2 cellular contexts compared by ENCODE assay signal in the genomic region with DNA sequence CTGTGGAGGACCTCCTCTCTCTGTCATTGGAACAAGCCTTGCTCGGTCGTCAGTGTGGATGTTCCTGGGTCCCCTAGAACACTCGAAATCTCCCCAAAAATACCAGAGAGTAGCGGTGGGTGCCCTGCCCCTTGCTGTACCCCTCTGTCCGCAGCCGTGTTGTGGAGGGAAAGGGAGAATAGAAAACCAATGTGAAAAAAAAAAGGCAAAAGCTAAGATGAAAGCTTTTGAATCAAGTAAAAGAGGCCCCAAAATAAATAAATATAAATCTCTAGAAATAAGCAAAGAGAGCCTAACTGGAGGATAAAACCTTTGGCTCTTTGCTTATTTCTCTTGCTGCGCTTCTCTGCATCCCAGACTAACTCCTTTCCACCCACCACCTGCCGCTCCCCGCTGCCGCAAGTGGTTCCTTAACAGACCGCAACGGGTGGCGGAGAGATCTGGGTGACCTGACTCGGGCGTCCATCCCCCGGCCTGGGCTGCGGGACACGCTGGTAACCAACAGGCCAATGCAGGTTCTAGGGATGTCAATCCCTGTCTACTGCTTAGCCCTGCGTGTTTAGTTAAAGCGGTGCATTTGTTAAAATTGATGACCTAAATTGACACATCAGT.
TF ChIP-seq lines count a peak whose summit lies in the region.

No MANE protein-coding gene starts in this region.

TF ChIP-seq in HEK293, 187 proteins besides CTCF, POLR2A, EP300 and RAD21 (continued from another document and continues in another):
- TF ChIP-seq ZNF335 (tag by site-specific recombination; conservative IDR thresholded peaks at IDR 0.05) (peak; percentile 98), ZNF747 (tag by site-specific recombination; IDR thresholded peaks at IDR 0.05) (no peak), ZNF785 (tag by site-specific recombination; IDR thresholded peaks at IDR 0.05) (no peak), ZFHX2 (tag by site-specific recombination; conservative IDR thresholded peaks at IDR 0.05) (peak; percentile 18; the same call in 1 of the 2 replicates), YY1 (tag by site-specific recombination; IDR thresholded peaks at IDR 0.05) (no peak), ZNF24 (tag by site-specific recombination; IDR thresholded peaks at IDR 0.05) (no peak), IKZF3 (tag by site-specific recombination; IDR thresholded peaks at IDR 0.05) (no peak), ZNF555 (tag by site-specific recombination; conservative IDR thresholded peaks at IDR 0.05) (no peak), ZNF600 (tag by site-specific recombination; IDR thresholded peaks at IDR 0.05) (peak; percentile 83), ZNF660 (tag by site-specific recombination; IDR thresholded peaks at IDR 0.05) (no peak), ZIC2 (tag by site-specific recombination; IDR thresholded peaks at IDR 0.05) (peak; percentile 38; the same call in 1 of the 2 replicates), ZNF585B (tag by site-specific recombination; IDR thresholded peaks at IDR 0.05) (no peak), ZNF529 (tag by site-specific recombination; IDR thresholded peaks at IDR 0.05; ENCODE audit: insufficient replicate concordance) (no peak), ZNF214 (tag by site-specific recombination; IDR thresholded peaks at IDR 0.05; ENCODE audit: borderline replicate concordance) (no peak), ZNF140 (tag by site-specific recombination; IDR thresholded peaks at IDR 0.05) (no peak)
- TF ChIP-seq, protein P1, sequence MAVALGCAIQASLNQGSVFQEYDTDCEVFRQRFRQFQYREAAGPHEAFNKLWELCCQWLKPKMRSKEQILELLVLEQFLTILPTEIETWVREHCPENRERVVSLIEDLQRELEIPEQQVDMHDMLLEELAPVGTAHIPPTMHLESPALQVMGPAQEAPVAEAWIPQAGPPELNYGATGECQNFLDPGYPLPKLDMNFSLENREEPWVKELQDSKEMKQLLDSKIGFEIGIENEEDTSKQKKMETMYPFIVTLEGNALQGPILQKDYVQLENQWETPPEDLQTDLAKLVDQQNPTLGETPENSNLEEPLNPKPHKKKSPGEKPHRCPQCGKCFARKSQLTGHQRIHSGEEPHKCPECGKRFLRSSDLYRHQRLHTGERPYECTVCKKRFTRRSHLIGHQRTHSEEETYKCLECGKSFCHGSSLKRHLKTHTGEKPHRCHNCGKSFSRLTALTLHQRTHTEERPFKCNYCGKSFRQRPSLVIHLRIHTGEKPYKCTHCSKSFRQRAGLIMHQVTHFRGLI (tag by site-specific recombination; IDR thresholded peaks at IDR 0.05) = no peak
- TF ChIP-seq, protein P2, sequence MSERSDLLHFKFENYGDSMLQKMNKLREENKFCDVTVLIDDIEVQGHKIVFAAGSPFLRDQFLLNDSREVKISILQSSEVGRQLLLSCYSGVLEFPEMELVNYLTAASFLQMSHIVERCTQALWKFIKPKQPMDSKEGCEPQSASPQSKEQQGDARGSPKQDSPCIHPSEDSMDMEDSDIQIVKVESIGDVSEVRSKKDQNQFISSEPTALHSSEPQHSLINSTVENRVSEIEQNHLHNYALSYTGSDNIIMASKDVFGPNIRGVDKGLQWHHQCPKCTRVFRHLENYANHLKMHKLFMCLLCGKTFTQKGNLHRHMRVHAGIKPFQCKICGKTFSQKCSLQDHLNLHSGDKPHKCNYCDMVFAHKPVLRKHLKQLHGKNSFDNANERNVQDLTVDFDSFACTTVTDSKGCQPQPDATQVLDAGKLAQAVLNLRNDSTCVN (tag by site-specific recombination; optimal IDR thresholded peaks at IDR 0.05) = peak; percentile 8
- TF ChIP-seq, protein P3, sequence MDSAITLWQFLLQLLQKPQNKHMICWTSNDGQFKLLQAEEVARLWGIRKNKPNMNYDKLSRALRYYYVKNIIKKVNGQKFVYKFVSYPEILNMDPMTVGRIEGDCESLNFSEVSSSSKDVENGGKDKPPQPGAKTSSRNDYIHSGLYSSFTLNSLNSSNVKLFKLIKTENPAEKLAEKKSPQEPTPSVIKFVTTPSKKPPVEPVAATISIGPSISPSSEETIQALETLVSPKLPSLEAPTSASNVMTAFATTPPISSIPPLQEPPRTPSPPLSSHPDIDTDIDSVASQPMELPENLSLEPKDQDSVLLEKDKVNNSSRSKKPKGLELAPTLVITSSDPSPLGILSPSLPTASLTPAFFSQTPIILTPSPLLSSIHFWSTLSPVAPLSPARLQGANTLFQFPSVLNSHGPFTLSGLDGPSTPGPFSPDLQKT (IDR thresholded peaks at IDR 0.05; ENCODE audit: borderline replicate concordance, low read depth, low read length) = no peak
- TF ChIP-seq, protein P4, sequence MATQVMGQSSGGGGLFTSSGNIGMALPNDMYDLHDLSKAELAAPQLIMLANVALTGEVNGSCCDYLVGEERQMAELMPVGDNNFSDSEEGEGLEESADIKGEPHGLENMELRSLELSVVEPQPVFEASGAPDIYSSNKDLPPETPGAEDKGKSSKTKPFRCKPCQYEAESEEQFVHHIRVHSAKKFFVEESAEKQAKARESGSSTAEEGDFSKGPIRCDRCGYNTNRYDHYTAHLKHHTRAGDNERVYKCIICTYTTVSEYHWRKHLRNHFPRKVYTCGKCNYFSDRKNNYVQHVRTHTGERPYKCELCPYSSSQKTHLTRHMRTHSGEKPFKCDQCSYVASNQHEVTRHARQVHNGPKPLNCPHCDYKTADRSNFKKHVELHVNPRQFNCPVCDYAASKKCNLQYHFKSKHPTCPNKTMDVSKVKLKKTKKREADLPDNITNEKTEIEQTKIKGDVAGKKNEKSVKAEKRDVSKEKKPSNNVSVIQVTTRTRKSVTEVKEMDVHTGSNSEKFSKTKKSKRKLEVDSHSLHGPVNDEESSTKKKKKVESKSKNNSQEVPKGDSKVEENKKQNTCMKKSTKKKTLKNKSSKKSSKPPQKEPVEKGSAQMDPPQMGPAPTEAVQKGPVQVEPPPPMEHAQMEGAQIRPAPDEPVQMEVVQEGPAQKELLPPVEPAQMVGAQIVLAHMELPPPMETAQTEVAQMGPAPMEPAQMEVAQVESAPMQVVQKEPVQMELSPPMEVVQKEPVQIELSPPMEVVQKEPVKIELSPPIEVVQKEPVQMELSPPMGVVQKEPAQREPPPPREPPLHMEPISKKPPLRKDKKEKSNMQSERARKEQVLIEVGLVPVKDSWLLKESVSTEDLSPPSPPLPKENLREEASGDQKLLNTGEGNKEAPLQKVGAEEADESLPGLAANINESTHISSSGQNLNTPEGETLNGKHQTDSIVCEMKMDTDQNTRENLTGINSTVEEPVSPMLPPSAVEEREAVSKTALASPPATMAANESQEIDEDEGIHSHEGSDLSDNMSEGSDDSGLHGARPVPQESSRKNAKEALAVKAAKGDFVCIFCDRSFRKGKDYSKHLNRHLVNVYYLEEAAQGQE (tag by site-specific recombination; IDR thresholded peaks at IDR 0.05) = no peak

TF ChIP-seq in GM12878, 131 proteins besides CTCF, POLR2A, EP300 and RAD21 (continued from another document):
- TF ChIP-seq, protein P5, sequence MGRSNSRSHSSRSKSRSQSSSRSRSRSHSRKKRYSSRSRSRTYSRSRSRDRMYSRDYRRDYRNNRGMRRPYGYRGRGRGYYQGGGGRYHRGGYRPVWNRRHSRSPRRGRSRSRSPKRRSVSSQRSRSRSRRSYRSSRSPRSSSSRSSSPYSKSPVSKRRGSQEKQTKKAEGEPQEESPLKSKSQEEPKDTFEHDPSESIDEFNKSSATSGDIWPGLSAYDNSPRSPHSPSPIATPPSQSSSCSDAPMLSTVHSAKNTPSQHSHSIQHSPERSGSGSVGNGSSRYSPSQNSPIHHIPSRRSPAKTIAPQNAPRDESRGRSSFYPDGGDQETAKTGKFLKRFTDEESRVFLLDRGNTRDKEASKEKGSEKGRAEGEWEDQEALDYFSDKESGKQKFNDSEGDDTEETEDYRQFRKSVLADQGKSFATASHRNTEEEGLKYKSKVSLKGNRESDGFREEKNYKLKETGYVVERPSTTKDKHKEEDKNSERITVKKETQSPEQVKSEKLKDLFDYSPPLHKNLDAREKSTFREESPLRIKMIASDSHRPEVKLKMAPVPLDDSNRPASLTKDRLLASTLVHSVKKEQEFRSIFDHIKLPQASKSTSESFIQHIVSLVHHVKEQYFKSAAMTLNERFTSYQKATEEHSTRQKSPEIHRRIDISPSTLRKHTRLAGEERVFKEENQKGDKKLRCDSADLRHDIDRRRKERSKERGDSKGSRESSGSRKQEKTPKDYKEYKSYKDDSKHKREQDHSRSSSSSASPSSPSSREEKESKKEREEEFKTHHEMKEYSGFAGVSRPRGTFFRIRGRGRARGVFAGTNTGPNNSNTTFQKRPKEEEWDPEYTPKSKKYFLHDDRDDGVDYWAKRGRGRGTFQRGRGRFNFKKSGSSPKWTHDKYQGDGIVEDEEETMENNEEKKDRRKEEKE (IDR thresholded peaks at IDR 0.05) = no peak
- no peak for TF ChIP-seq IRF4 (IDR thresholded peaks at IDR 0.05; ENCODE audit: low read depth, low read length)
- TF ChIP-seq, protein P6, sequence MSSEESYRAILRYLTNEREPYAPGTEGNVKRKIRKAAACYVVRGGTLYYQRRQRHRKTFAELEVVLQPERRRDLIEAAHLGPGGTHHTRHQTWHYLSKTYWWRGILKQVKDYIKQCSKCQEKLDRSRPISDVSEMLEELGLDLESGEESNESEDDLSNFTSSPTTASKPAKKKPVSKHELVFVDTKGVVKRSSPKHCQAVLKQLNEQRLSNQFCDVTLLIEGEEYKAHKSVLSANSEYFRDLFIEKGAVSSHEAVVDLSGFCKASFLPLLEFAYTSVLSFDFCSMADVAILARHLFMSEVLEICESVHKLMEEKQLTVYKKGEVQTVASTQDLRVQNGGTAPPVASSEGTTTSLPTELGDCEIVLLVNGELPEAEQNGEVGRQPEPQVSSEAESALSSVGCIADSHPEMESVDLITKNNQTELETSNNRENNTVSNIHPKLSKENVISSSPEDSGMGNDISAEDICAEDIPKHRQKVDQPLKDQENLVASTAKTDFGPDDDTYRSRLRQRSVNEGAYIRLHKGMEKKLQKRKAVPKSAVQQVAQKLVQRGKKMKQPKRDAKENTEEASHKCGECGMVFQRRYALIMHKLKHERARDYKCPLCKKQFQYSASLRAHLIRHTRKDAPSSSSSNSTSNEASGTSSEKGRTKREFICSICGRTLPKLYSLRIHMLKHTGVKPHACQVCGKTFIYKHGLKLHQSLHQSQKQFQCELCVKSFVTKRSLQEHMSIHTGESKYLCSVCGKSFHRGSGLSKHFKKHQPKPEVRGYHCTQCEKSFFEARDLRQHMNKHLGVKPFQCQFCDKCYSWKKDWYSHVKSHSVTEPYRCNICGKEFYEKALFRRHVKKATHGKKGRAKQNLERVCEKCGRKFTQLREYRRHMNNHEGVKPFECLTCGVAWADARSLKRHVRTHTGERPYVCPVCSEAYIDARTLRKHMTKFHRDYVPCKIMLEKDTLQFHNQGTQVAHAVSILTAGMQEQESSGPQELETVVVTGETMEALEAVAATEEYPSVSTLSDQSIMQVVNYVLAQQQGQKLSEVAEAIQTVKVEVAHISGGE (CRISPR knock-in tag; IDR thresholded peaks at IDR 0.05) = no peak
- TF ChIP-seq CBFB (IDR thresholded peaks at IDR 0.05; ENCODE audit: low read depth) = no peak
